1 cellular context compared by ENCODE assay signal in genomic region chr1:10870493-10871096, GRCh38.
TF ChIP-seq lines count a peak whose summit lies in the region.

No MANE protein-coding gene starts in this region.

TF ChIP-seq in HepG2, 621 proteins besides CTCF, POLR2A, EP300 and RAD21 (continued from another document):
- TF ChIP-seq ZBED4 (CRISPR knock-in tag; IDR thresholded peaks at IDR 0.05; ENCODE audit: borderline replicate concordance) (no peak), TFDP1 (CRISPR knock-in tag; IDR thresholded peaks at IDR 0.05; ENCODE audit: borderline replicate concordance) (no peak)
